ENCODE assay signal across 11 cellular contexts in genomic region chr3:135513106-135514063, GRCh38.
A peak's percentile ranks its signal among the peaks of the same experiment; 100 is the strongest.
DNase-seq lines count a peak whose midpoint lies in the region; ATAC-seq and TF ChIP-seq lines count a peak whose summit lies in the region.
"Had no signal": no experiment of that assay in that cellular context is flagged by ENCODE, and none has a peak within 500 bp of the region (broad histone marks: within the 10 kb centered on the region; RNA-seq: fewer than 3 reads in every experiment).

No MANE protein-coding gene starts in this region.

- no peak for TF ChIP-seq CTCF in HCT116 (IDR thresholded peaks at IDR 0.05 in 2 of 3, conservative IDR thresholded peaks at IDR 0.05 in 1 of 3; ENCODE audit: borderline replicate concordance in 1 of 3, insufficient read depth in 1 of 3, low read depth in 2 of 3, low read length in 2 of 3)
- no peak for TF ChIP-seq CTCF in RWPE1 (conservative IDR thresholded peaks at IDR 0.05; ENCODE audit: low read depth)
- no peak for TF ChIP-seq CTCF in endothelial cell (IDR thresholded peaks at IDR 0.05; ENCODE audit: unreplicated experiment)

- H3K9me3 Mint-ChIP-seq in endothelial cell (ENCODE audit: unreplicated experiment), result no peaks in the 10 kb centered on the region
- peaks cover 6 to 11% of the 10 kb centered on the region in 2 donors for H3K9me3 Mint-ChIP-seq in stimulated activated naive CD8-positive, alpha-beta T cell treated with anti-CD3 and anti-CD28 coated beads, Interleukin-15, amount 100 ng/mL, for 72 hours

- H3K36me3 ChIP-seq in HCT116 (ENCODE audit: control insufficient read depth in 1 of 2, insufficient read depth in 2 of 2, low read length in 2 of 2), result no peaks in the 10 kb centered on the region

- H3K27me3 ChIP-seq in HCT116 (ENCODE audit: insufficient read depth, low read length), result no peaks in the 10 kb centered on the region; the same call in 1 of the 2 replicates

- CTCF ChIA-PET in HCT116 (lab: Charles Lee), result interaction anchor here (1.2 kb wide), 1 partner anchor 719 kb away, joined by 3 read pairs; no protein-coding TSS in a partner anchor
- CTCF ChIA-PET in RWPE1 (lab: Yijun Ruan, JAX), result no interaction called here

- peaks cover 4 to 23% of the 10 kb centered on the region in 2 experiments; a peak in 3 of 4 replicates for H3K4me1 ChIP-seq in HCT116 (ENCODE audit: control insufficient read depth in 1 of 2, insufficient read depth in 2 of 2, low read length in 2 of 2)

- no peak for TF ChIP-seq RAD21 in HCT116 (IDR thresholded peaks at IDR 0.05; ENCODE audit: low read depth)

- no peak overlapping the region for H3K4me3 Mint-ChIP-seq in endothelial cell (ENCODE audit: unreplicated experiment)
- H3K4me3 Mint-ChIP-seq in stimulated activated naive CD8-positive, alpha-beta T cell treated with anti-CD3 and anti-CD28 coated beads, Interleukin-15, amount 100 ng/mL, for 72 hours, result no peak overlapping the region
- H3K4me3 Mint-ChIP-seq: activated T-cell treated with anti-CD3 and anti-CD28 coated beads, Interleukin-2, amount 50 U/mL, for 24 hours had no signal

- H3K4me2 ChIP-seq in HCT116 (ENCODE audit: low read length), result peak overlapping the region; percentile 45

- intact Hi-C loops in HCT116 (cut with micrococcal nuclease) (loop anchor here (5.0 kb wide), 1 partner anchor 384 kb away; no protein-coding TSS in a partner anchor), posterior vena cava (cut with DNase I) (no loop called here)

- H3K9me3 ChIP-seq in HCT116 (ENCODE audit: control insufficient read depth in 1 of 2, insufficient read depth in 1 of 2, low read depth in 1 of 2, low read length in 2 of 2), result no peaks in the 10 kb centered on the region

- H3K27ac Mint-ChIP-seq in endothelial cell (ENCODE audit: unreplicated experiment), result no peak overlapping the region
- no peak overlapping the region for H3K27ac Mint-ChIP-seq in stimulated activated naive CD8-positive, alpha-beta T cell treated with anti-CD3 and anti-CD28 coated beads, Interleukin-15, amount 100 ng/mL, for 72 hours
- H3K27ac Mint-ChIP-seq: activated T-cell treated with anti-CD3 and anti-CD28 coated beads, Interleukin-2, amount 50 U/mL, for 24 hours had no signal

- no peak overlapping the region for H3K4me3 ChIP-seq in HCT116 (replicated peaks in 1 of 2; ENCODE audit: low read depth in 1 of 2, low read length in 2 of 2)

- H3K9me2 ChIP-seq in HCT116 (ENCODE audit: insufficient read depth), result no peaks in the 10 kb centered on the region

- no peak for TF ChIP-seq POLR2A in HCT116 (IDR thresholded peaks at IDR 0.05; ENCODE audit: borderline replicate concordance, extremely low read depth, insufficient read depth, insufficient read length)

- ATAC-seq in HCT116 (peak; percentile 77), GM18868 (IDR thresholded peaks at IDR 0.05; ENCODE audit: unreplicated experiment) (no peak)
- no peak for ATAC-seq in stimulated activated naive CD8-positive, alpha-beta T cell treated with anti-CD3 and anti-CD28 coated beads, Interleukin-15, amount 100 ng/mL, for 72 hours

- H3K27ac ChIP-seq in HCT116 (ENCODE audit: low read depth, low read length) (no peak overlapping the region), RWPE1 (no peak overlapping the region)
- H3K27ac ChIP-seq: HL-60 had no signal

- POLR2A ChIA-PET in HCT116 (lab: Charles Lee), result no interaction called here
- POLR2A ChIA-PET in RWPE1 (lab: Yijun Ruan, JAX; ENCODE audit: low non-redundant PET), result no interaction called here

- H2AFZ ChIP-seq in HCT116 (ENCODE audit: low read depth, low read length, poor library complexity, severe bottlenecking), result peak overlapping the region; percentile 93

- H3K79me2 ChIP-seq in HCT116 (ENCODE audit: insufficient read depth, low read length), result no peaks in the 10 kb centered on the region

- no peaks in the 10 kb centered on the region for H3K36me3 Mint-ChIP-seq in endothelial cell (ENCODE audit: low read depth, unreplicated experiment)

- BruUV-seq in HCT116 (replicated peaks; lab: Mats Ljungman, UMichigan), result TSS peak; percentile 84

- RAD21 ChIA-PET in HCT116 (lab: Charles Lee; ENCODE audit: low non-redundant PET in 1 of 2, low total read pairs in 2 of 2, uncharacterized antibody in 2 of 2, unreplicated experiment in 2 of 2), result no interaction called here

- DNase-seq in AG08396 (ENCODE audit: low spot score) (peak; percentile 59), HCT116 (ENCODE audit: low read depth, low spot score) (peak; percentile 60), RWPE1 (ENCODE audit: low spot score) (peak; percentile 53), fibroblast of peridontal ligament (ENCODE audit: extremely low read depth) (peak; percentile 74), posterior vena cava (ENCODE audit: low spot score) (no peak), endothelial cell (ENCODE audit: low spot score) (no peak)
- DNase-seq in stimulated activated naive CD8-positive, alpha-beta T cell treated with anti-CD3 and anti-CD28 coated beads, Interleukin-15, amount 100 ng/mL, for 72 hours, result no peak
- DNase-seq: activated T-cell treated with anti-CD3 and anti-CD28 coated beads, Interleukin-2, amount 50 U/mL, for 24 hours; stimulated activated CD4-positive, alpha-beta T cell treated with anti-CD3 and anti-CD28 coated beads, Interleukin-2, amount 100 ng/mL, for 48 hours had no signal

- peaks cover 15% of the 10 kb centered on the region for H3K4me1 Mint-ChIP-seq in endothelial cell (ENCODE audit: unreplicated experiment)
- no peaks in the 10 kb centered on the region for H3K4me1 Mint-ChIP-seq in stimulated activated naive CD8-positive, alpha-beta T cell treated with anti-CD3 and anti-CD28 coated beads, Interleukin-15, amount 100 ng/mL, for 72 hours

- H4K20me1 ChIP-seq in HCT116 (ENCODE audit: insufficient read depth), result no peaks in the 10 kb centered on the region

- peaks cover 3% of the 10 kb centered on the region for H3K27me3 Mint-ChIP-seq in endothelial cell (ENCODE audit: unreplicated experiment)
- peaks cover under 1% of the 10 kb centered on the region for H3K27me3 Mint-ChIP-seq in stimulated activated naive CD8-positive, alpha-beta T cell treated with anti-CD3 and anti-CD28 coated beads, Interleukin-15, amount 100 ng/mL, for 72 hours
- H3K27me3 Mint-ChIP-seq: activated T-cell treated with anti-CD3 and anti-CD28 coated beads, Interleukin-2, amount 50 U/mL, for 24 hours had no signal

- no peak overlapping the region for H3K9ac ChIP-seq in HCT116 (ENCODE audit: low read length)

TF ChIP-seq in HCT116, 20 proteins besides CTCF, POLR2A, EP300 and RAD21:
- TF ChIP-seq SRF (IDR thresholded peaks at IDR 0.05; ENCODE audit: low read depth) (no peak), SP1 (IDR thresholded peaks at IDR 0.05; ENCODE audit: low read depth) (peak; percentile 61), SIN3A (IDR thresholded peaks at IDR 0.05; ENCODE audit: low read depth) (no peak), JUND (IDR thresholded peaks at IDR 0.05) (peak; percentile 74), ZFX (IDR thresholded peaks at IDR 0.05) (no peak), CEBPB (IDR thresholded peaks at IDR 0.05; ENCODE audit: low read depth) (no peak), ELF1 (IDR thresholded peaks at IDR 0.05; ENCODE audit: borderline replicate concordance, low read depth) (peak; percentile 43), CBX3 (IDR thresholded peaks at IDR 0.05; ENCODE audit: low read depth) (0 out of 2 replicates have a peak, but pooled peaks have one; percentile 46), FOSL1 (IDR thresholded peaks at IDR 0.05; ENCODE audit: low read depth) (peak; percentile 85)

Comparison
In these comparisons a context has a peak if more than half of its experiments do, and no peak if none do; other contexts are left out.
1. DNase-seq: peak in AG08396 (single experiment), HCT116 (single experiment), RWPE1 (single experiment) and fibroblast of peridontal ligament (single experiment); none in posterior vena cava (single experiment), endothelial cell (single experiment) and stimulated activated naive CD8-positive, alpha-beta T cell treated with anti-CD3 and anti-CD28 coated beads, Interleukin-15, amount 100 ng/mL, for 72 hours (0 of 2).